In the genomic region with DNA sequence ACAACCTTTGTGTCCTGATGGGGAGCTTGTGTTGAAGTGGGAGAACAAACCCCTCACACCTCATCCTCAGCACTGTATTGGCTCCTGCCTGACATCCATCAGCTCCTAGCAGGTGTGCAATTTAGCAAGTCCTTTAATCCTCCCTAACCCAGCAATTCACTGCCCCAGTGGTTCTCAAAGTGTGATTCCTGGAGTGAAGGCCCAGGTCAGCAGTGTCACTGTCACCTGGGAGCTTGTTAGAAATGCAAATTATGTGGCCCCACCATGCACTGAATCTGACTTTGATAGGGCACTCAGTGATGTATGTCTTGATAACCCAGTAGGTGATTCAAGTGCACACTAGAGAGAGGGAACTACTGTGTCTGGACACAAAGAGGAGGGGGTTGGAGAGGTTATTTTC, we compare ENCODE assay signal across 15 cellular contexts.
A peak's percentile ranks its signal among the peaks of the same experiment; 100 is the strongest.
DNase-seq lines count a peak whose midpoint lies in the region; ATAC-seq and TF ChIP-seq lines count a peak whose summit lies in the region.
"Had no signal": no experiment of that assay in that cellular context is flagged by ENCODE, and none has a peak within 500 bp of the region (broad histone marks: within the 10 kb centered on the region; RNA-seq: fewer than 3 reads in every experiment).

No MANE protein-coding gene starts in this region.

- no peaks in the 10 kb centered on the region for H3K27me3 Mint-ChIP-seq in activated B cell treated with CpG ODN at 0.5 μM for 24 hours
- peaks cover 28% of the 10 kb centered on the region for H3K27me3 Mint-ChIP-seq in stimulated activated naive CD8-positive, alpha-beta T cell treated with anti-CD3 and anti-CD28 coated beads, Interleukin-15, amount 100 ng/mL, for 72 hours
- peaks cover 17% of the 10 kb centered on the region for H3K27me3 Mint-ChIP-seq in activated T-helper 17 cell treated with anti-CD3 and anti-CD28 coated beads, Interleukin-2, amount 50 U/mL, for 72 hours

- H3K9ac ChIP-seq in mucosa of rectum (ENCODE audit: low read depth in 1 of 2, low read length in 2 of 2), result no peak overlapping the region

- H3K27ac ChIP-seq in heart left ventricle (peak overlapping the region in 10 of 12 donors; percentile 32 to 85 (median 74)), mucosa of rectum (ENCODE audit: low read depth in 2 of 2, low read length in 2 of 2) (peak overlapping the region; percentile 31 to 66), upper lobe of right lung (peak overlapping the region; percentile 15)
- H3K27ac ChIP-seq: PC-9 had no signal

- TF ChIP-seq CTCF in heart left ventricle (IDR thresholded peaks at IDR 0.05), result no peak
- TF ChIP-seq CTCF in activated B cell treated with CpG ODN at 0.5 μM for 24 hours (IDR thresholded peaks at IDR 0.05), result no peak
- no peak for TF ChIP-seq CTCF in upper lobe of right lung (IDR thresholded peaks at IDR 0.05)

- H3K4me3 ChIP-seq in heart left ventricle (no peak overlapping the region), mucosa of rectum (ENCODE audit: low read length in 2 of 2) (no peak overlapping the region), upper lobe of right lung (no peak overlapping the region)
- H3K4me3 ChIP-seq: PC-9 had no signal

- H3K4me1 ChIP-seq in heart left ventricle (peaks cover 0 to 66% (median 41%) of the 10 kb centered on the region in 12 donors), mucosa of rectum (ENCODE audit: control insufficient read depth in 2 of 2, insufficient read depth in 2 of 2, low read length in 2 of 2) (peaks cover 16 to 34% of the 10 kb centered on the region in 2 donors), upper lobe of right lung (peaks cover 36% of the 10 kb centered on the region)

- intact Hi-C loops in heart left ventricle (cut with DNase I) (loop anchor here in 3 of 10 donors (5.0 to 10.0 kb wide), 4 partner anchors 46 to 122 kb away; no protein-coding TSS in a partner anchor), cardiac septum (cut with DNase I) (loop anchor here (10.0 kb wide), 1 partner anchor 48 kb away; no protein-coding TSS in a partner anchor), activated B cell treated with CpG ODN at 0.5 μM for 24 hours (cut with micrococcal nuclease) (loop anchor here (5.0 kb wide), 1 partner anchor 66 kb away; no protein-coding TSS in a partner anchor), upper lobe of right lung (cut with DNase I) (no loop called here)

- DNase-seq in heart left ventricle (no peak), cardiac septum (ENCODE audit: low spot score) (no peak), activated B cell treated with CpG ODN at 0.5 μM for 24 hours (no peak), upper lobe of right lung (no peak)
- DNase-seq in stimulated activated naive CD8-positive, alpha-beta T cell treated with anti-CD3 and anti-CD28 coated beads, Interleukin-15, amount 100 ng/mL, for 72 hours, result no peak
- DNase-seq: activated naive CD8-positive, alpha-beta T cell treated with anti-CD3 and anti-CD28 coated beads for 36 hours; GF-D8; MV-4-11; NCI-H2227 treated with DMSO at 0.1 percent for 48 hours; PC-9; retina; SW 1271 had no signal

- no peak for TF ChIP-seq POLR2A in heart left ventricle (IDR thresholded peaks at IDR 0.05)

- ATAC-seq in heart left ventricle, result no peak
- no peak for ATAC-seq in activated B cell treated with CpG ODN at 0.5 μM for 24 hours (ENCODE audit: low read depth)
- ATAC-seq in upper lobe of right lung, result no peak
- ATAC-seq in stimulated activated naive CD8-positive, alpha-beta T cell treated with anti-CD3 and anti-CD28 coated beads, Interleukin-15, amount 100 ng/mL, for 72 hours, result no peak
- ATAC-seq in GM18873 (IDR thresholded peaks at IDR 0.05; ENCODE audit: low FRiP score, unreplicated experiment), result no peak
- no peak for ATAC-seq in activated T-helper 17 cell treated with anti-CD3 and anti-CD28 coated beads, Interleukin-2, amount 50 U/mL, for 72 hours (replicated peaks)

- peak overlapping the region; percentile 30 for H3K27ac Mint-ChIP-seq in activated B cell treated with CpG ODN at 0.5 μM for 24 hours
- H3K27ac Mint-ChIP-seq in stimulated activated naive CD8-positive, alpha-beta T cell treated with anti-CD3 and anti-CD28 coated beads, Interleukin-15, amount 100 ng/mL, for 72 hours, result no peak overlapping the region
- H3K27ac Mint-ChIP-seq in activated T-helper 17 cell treated with anti-CD3 and anti-CD28 coated beads, Interleukin-2, amount 50 U/mL, for 72 hours, result no peak overlapping the region
- H3K27ac Mint-ChIP-seq: activated naive CD8-positive, alpha-beta T cell treated with anti-CD3 and anti-CD28 coated beads for 36 hours had no signal

- no peak overlapping the region for H3K4me3 Mint-ChIP-seq in activated B cell treated with CpG ODN at 0.5 μM for 24 hours
- H3K4me3 Mint-ChIP-seq in stimulated activated naive CD8-positive, alpha-beta T cell treated with anti-CD3 and anti-CD28 coated beads, Interleukin-15, amount 100 ng/mL, for 72 hours, result no peak overlapping the region
- no peak overlapping the region for H3K4me3 Mint-ChIP-seq in activated T-helper 17 cell treated with anti-CD3 and anti-CD28 coated beads, Interleukin-2, amount 50 U/mL, for 72 hours
- H3K4me3 Mint-ChIP-seq: activated naive CD8-positive, alpha-beta T cell treated with anti-CD3 and anti-CD28 coated beads for 36 hours had no signal

- no peaks in the 10 kb centered on the region for H3K36me3 Mint-ChIP-seq in activated B cell treated with CpG ODN at 0.5 μM for 24 hours (ENCODE audit: low read depth)
- no peaks in the 10 kb centered on the region for H3K36me3 Mint-ChIP-seq in activated T-helper 17 cell treated with anti-CD3 and anti-CD28 coated beads, Interleukin-2, amount 50 U/mL, for 72 hours (ENCODE audit: low read depth)
- H3K36me3 Mint-ChIP-seq: activated naive CD8-positive, alpha-beta T cell treated with anti-CD3 and anti-CD28 coated beads for 36 hours had no signal

- H3K4me1 Mint-ChIP-seq in activated B cell treated with CpG ODN at 0.5 μM for 24 hours, result peaks cover 42% of the 10 kb centered on the region
- H3K4me1 Mint-ChIP-seq in stimulated activated naive CD8-positive, alpha-beta T cell treated with anti-CD3 and anti-CD28 coated beads, Interleukin-15, amount 100 ng/mL, for 72 hours, result peaks cover 9% of the 10 kb centered on the region
- no peaks in the 10 kb centered on the region for H3K4me1 Mint-ChIP-seq in activated T-helper 17 cell treated with anti-CD3 and anti-CD28 coated beads, Interleukin-2, amount 50 U/mL, for 72 hours

- H3K36me3 ChIP-seq in heart left ventricle (no peaks in the 10 kb centered on the region), mucosa of rectum (ENCODE audit: control insufficient read depth in 2 of 2, insufficient read depth in 2 of 2, low read length in 2 of 2) (no peaks in the 10 kb centered on the region), upper lobe of right lung (no peaks in the 10 kb centered on the region)

- peaks cover 0 to 4% (median 0%) of the 10 kb centered on the region in 12 donors for H3K9me3 ChIP-seq in heart left ventricle
- no peaks in the 10 kb centered on the region for H3K9me3 ChIP-seq in mucosa of rectum (ENCODE audit: control insufficient read depth in 2 of 2, low read length in 2 of 2)
- H3K9me3 ChIP-seq in upper lobe of right lung, result no peaks in the 10 kb centered on the region

- CTCF ChIA-PET in activated B cell treated with CpG ODN at 0.5 μM for 24 hours (lab: Charles Lee), result interaction anchor here (0.9 kb wide), 1 partner anchor 16 kb away, joined by 3 read pairs; no protein-coding TSS in a partner anchor

- no peaks in the 10 kb centered on the region for H3K9me3 Mint-ChIP-seq in activated B cell treated with CpG ODN at 0.5 μM for 24 hours
- H3K9me3 Mint-ChIP-seq in stimulated activated naive CD8-positive, alpha-beta T cell treated with anti-CD3 and anti-CD28 coated beads, Interleukin-15, amount 100 ng/mL, for 72 hours, result no peaks in the 10 kb centered on the region
- no peaks in the 10 kb centered on the region for H3K9me3 Mint-ChIP-seq in activated T-helper 17 cell treated with anti-CD3 and anti-CD28 coated beads, Interleukin-2, amount 50 U/mL, for 72 hours
- H3K9me3 Mint-ChIP-seq: activated naive CD8-positive, alpha-beta T cell treated with anti-CD3 and anti-CD28 coated beads for 36 hours had no signal

- POLR2A ChIA-PET in activated B cell treated with CpG ODN at 0.5 μM for 24 hours (lab: Charles Lee), result no interaction called here

- no peaks in the 10 kb centered on the region for H3K27me3 ChIP-seq in heart left ventricle
- H3K27me3 ChIP-seq in mucosa of rectum (ENCODE audit: control insufficient read depth in 2 of 2, insufficient read depth in 2 of 2, low read length in 2 of 2), result no peaks in the 10 kb centered on the region
- no peaks in the 10 kb centered on the region for H3K27me3 ChIP-seq in upper lobe of right lung

Comparison
In these comparisons a context has a peak if more than half of its experiments do, and no peak if none do; other contexts are left out.
1. H3K27ac ChIP-seq: peak in every context shown above with its lines; median percentile 74 in heart left ventricle; 48 in mucosa of rectum; 15 in upper lobe of right lung.